8 cellular contexts compared by ENCODE assay signal in genomic region chr5:124650960-124651662, GRCh38.
DNase-seq lines count a peak whose midpoint lies in the region; ATAC-seq, FAIRE-seq and TF ChIP-seq lines count a peak whose summit lies in the region.

No MANE protein-coding gene starts in this region.

- no peak for TF ChIP-seq RAD21 in HepG2 (CRISPR knock-in tag; IDR thresholded peaks at IDR 0.05)

- no peak overlapping the region for H2BK120ac ChIP-seq in mesendoderm (ENCODE audit: low read depth, low read length)

- no peak overlapping the region for H2AFZ ChIP-seq in HepG2 (ENCODE audit: low read length)

- DNase-seq in NCI-H2171 treated with DMSO at 0.1 percent for 48 hours (lab: John Stamatoyannopoulos, UW) = peak; percentile 52
- no peak for DNase-seq in NCI-H2171 (lab: John Stamatoyannopoulos, UW)
- peak; percentile 59 for DNase-seq in brain pericyte (ENCODE audit: low read depth, low spot score)
- DNase-seq in HepG2 (ENCODE audit: low spot score) = no peak
- no peak for DNase-seq in mesendoderm
- DNase-seq in NCI-H1436 (lab: John Stamatoyannopoulos, UW) = no peak
- no peak for DNase-seq in midbrain (lab: John Stamatoyannopoulos, UW)

- H3K4me3 ChIP-seq in HepG2 (replicated peaks in 1 of 3; ENCODE audit: insufficient read depth in 1 of 3, low read depth in 2 of 3, low read length in 3 of 3) (peak overlapping the region; percentile 31 to 68 (median 66); a peak in 4 of 6 replicates), thymus (ENCODE audit: low read length) (peak overlapping the region; percentile 52), mesendoderm (ENCODE audit: low read length) (no peak overlapping the region)

- no peaks in the 10 kb centered on the region for H3K79me2 ChIP-seq in HepG2 (ENCODE audit: insufficient read depth, low read length)
- H3K79me2 ChIP-seq in mesendoderm (ENCODE audit: control insufficient read depth, insufficient read depth, low read length) = peaks cover 26% of the 10 kb centered on the region

- peak; percentile 18 for ATAC-seq in HepG2

- H2BK5ac ChIP-seq in mesendoderm (ENCODE audit: low read length) = no peak overlapping the region

- H4K8ac ChIP-seq in mesendoderm (ENCODE audit: low read depth, low read length) = no peak overlapping the region

- CTCF ChIA-PET in HepG2 (lab: Yijun Ruan, JAX; ENCODE audit: low intra/inter-chr PET ratio, low total read pairs) = no interaction called here

- H4K5ac ChIP-seq in mesendoderm (ENCODE audit: low read length) = no peak overlapping the region

- H3K56ac ChIP-seq in mesendoderm (ENCODE audit: low read length) = no peak overlapping the region

- H3K36me3 ChIP-seq in HepG2 (replicated peaks in 1 of 2; ENCODE audit: control insufficient read depth in 1 of 2, insufficient read depth in 2 of 2, low read length in 2 of 2) (no peaks in the 10 kb centered on the region), thymus (ENCODE audit: control insufficient read depth, insufficient read depth) (no peaks in the 10 kb centered on the region), mesendoderm (ENCODE audit: control insufficient read depth, insufficient read depth, low read length) (peaks cover 5% of the 10 kb centered on the region)

- H3K4ac ChIP-seq in mesendoderm (ENCODE audit: low read depth, low read length) = no peak overlapping the region

- H3K9me3 ChIP-seq in HepG2 (ENCODE audit: low read length) (no peaks in the 10 kb centered on the region), thymus (ENCODE audit: control insufficient read depth) (no peaks in the 10 kb centered on the region)

- no peak for TF ChIP-seq EP300 in HepG2 (IDR thresholded peaks at IDR 0.05; ENCODE audit: low read depth in 2 of 2, low read length in 2 of 2)
- TF ChIP-seq EP300 in HepG2 (CRISPR knock-in tag; IDR thresholded peaks at IDR 0.05; ENCODE audit: borderline replicate concordance) = no peak

- WGBS in HepG2 (ENCODE audit: low lambda C conversion rate) = 33% methylated on average over 3 of the region's 3 CpGs
- 43% methylated on average over 3 of the region's 3 CpGs for WGBS in thymus
- WGBS in mesendoderm (ENCODE audit: extremely low coverage, insufficient coverage, low lambda C conversion rate) = no CpG with 5 or more reads among the region's 3 CpGs

- no peak for FAIRE-seq in HepG2 (lab: Jason Lieb, UNC)

- H3K4me2 ChIP-seq in HepG2 (ENCODE audit: low read depth, low read length) (peak overlapping the region; percentile 98), mesendoderm (ENCODE audit: low read length) (no peak overlapping the region)

- H3K18ac ChIP-seq in mesendoderm (ENCODE audit: low read length) = no peak overlapping the region

- TF ChIP-seq POLR2A in HepG2 (IDR thresholded peaks at IDR 0.05; ENCODE audit: insufficient read depth in 1 of 2, low read depth in 2 of 2, low read length in 2 of 2) = no peak

- H3K27ac ChIP-seq in HepG2 (ENCODE audit: extremely low read length, insufficient read depth, low read length) (no peak overlapping the region), thymus (ENCODE audit: low read depth) (no peak overlapping the region), mesendoderm (ENCODE audit: low read depth, low read length) (no peak overlapping the region)

- no peak overlapping the region for H3K9ac ChIP-seq in HepG2 (ENCODE audit: insufficient read depth, low read depth, low read length)
- H3K9ac ChIP-seq in mesendoderm (ENCODE audit: low read length) = no peak overlapping the region

- BruUV-seq in HepG2 (replicated peaks; lab: Mats Ljungman, UMichigan) = no TSS peak

- H2BK15ac ChIP-seq in mesendoderm (replicated peaks; ENCODE audit: low read depth) = no peak overlapping the region

- no peak overlapping the region for H3K23ac ChIP-seq in mesendoderm (ENCODE audit: low read length)

- in situ Hi-C loops in HepG2 (cut with HindIII; ENCODE audit: extremely low pct_ligation_motif_present, low pct_unique_long_range_greater_than_20kb) = loop anchor here (25.0 kb wide), 1 partner anchor 364 kb away; no protein-coding TSS in a partner anchor

- H3K79me1 ChIP-seq in mesendoderm (ENCODE audit: low read length) = peaks cover 29% of the 10 kb centered on the region

- H3K27me3 ChIP-seq in HepG2 (ENCODE audit: control insufficient read depth in 1 of 2, insufficient read depth in 2 of 2, low read length in 2 of 2) (no peaks in the 10 kb centered on the region), thymus (ENCODE audit: control insufficient read depth, insufficient read depth) (peaks cover 49% of the 10 kb centered on the region), mesendoderm (ENCODE audit: insufficient read depth, low read length, poor library complexity) (no peaks in the 10 kb centered on the region)

- no peak overlapping the region for H2AK5ac ChIP-seq in mesendoderm (ENCODE audit: low read length)

- peaks cover 91% of the 10 kb centered on the region for H3K4me1 ChIP-seq in HepG2 (ENCODE audit: insufficient read depth, low read length)
- peaks cover 15% of the 10 kb centered on the region for H3K4me1 ChIP-seq in thymus (ENCODE audit: control insufficient read depth, insufficient read depth, low read length)
- H3K4me1 ChIP-seq in mesendoderm (ENCODE audit: control insufficient read depth, low read depth, low read length) = peaks cover 6% of the 10 kb centered on the region

- no peaks in the 10 kb centered on the region for H4K20me1 ChIP-seq in HepG2 (ENCODE audit: insufficient read depth, low read length)

- intact Hi-C loops in HepG2 (cut with micrococcal nuclease; ENCODE audit: unreplicated experiment) = loop anchor here (1.0 kb wide), 2 partner anchors 10 kb away; no protein-coding TSS in a partner anchor

- POLR2A ChIA-PET in HepG2 (lab: Yijun Ruan, JAX) = interaction anchor here (1.0 to 1.6 kb wide), 4 partner anchors 10 to 54 kb away, joined by 3 read pairs; no protein-coding TSS in a partner anchor

- TF ChIP-seq CTCF in HepG2 (CRISPR knock-in tag; IDR thresholded peaks at IDR 0.05) = no peak

TF ChIP-seq in HepG2, 621 proteins besides CTCF, POLR2A, EP300 and RAD21 (continues in another document):
- TF ChIP-seq FOXJ3 (CRISPR knock-in tag; IDR thresholded peaks at IDR 0.05; ENCODE audit: borderline replicate concordance) (0 out of 2 replicates have a peak, but pooled peaks have one; percentile 25), ZNF101 (CRISPR knock-in tag; IDR thresholded peaks at IDR 0.05; ENCODE audit: borderline replicate concordance, low read depth) (no peak), MLX (CRISPR knock-in tag; IDR thresholded peaks at IDR 0.05) (no peak), ZNF564 (CRISPR knock-in tag; IDR thresholded peaks at IDR 0.05) (no peak), ZBTB3 (CRISPR knock-in tag; IDR thresholded peaks at IDR 0.05; ENCODE audit: borderline replicate concordance, low read depth) (0 out of 2 replicates have a peak, but pooled peaks have one; percentile 23)
- TF ChIP-seq, protein P1, sequence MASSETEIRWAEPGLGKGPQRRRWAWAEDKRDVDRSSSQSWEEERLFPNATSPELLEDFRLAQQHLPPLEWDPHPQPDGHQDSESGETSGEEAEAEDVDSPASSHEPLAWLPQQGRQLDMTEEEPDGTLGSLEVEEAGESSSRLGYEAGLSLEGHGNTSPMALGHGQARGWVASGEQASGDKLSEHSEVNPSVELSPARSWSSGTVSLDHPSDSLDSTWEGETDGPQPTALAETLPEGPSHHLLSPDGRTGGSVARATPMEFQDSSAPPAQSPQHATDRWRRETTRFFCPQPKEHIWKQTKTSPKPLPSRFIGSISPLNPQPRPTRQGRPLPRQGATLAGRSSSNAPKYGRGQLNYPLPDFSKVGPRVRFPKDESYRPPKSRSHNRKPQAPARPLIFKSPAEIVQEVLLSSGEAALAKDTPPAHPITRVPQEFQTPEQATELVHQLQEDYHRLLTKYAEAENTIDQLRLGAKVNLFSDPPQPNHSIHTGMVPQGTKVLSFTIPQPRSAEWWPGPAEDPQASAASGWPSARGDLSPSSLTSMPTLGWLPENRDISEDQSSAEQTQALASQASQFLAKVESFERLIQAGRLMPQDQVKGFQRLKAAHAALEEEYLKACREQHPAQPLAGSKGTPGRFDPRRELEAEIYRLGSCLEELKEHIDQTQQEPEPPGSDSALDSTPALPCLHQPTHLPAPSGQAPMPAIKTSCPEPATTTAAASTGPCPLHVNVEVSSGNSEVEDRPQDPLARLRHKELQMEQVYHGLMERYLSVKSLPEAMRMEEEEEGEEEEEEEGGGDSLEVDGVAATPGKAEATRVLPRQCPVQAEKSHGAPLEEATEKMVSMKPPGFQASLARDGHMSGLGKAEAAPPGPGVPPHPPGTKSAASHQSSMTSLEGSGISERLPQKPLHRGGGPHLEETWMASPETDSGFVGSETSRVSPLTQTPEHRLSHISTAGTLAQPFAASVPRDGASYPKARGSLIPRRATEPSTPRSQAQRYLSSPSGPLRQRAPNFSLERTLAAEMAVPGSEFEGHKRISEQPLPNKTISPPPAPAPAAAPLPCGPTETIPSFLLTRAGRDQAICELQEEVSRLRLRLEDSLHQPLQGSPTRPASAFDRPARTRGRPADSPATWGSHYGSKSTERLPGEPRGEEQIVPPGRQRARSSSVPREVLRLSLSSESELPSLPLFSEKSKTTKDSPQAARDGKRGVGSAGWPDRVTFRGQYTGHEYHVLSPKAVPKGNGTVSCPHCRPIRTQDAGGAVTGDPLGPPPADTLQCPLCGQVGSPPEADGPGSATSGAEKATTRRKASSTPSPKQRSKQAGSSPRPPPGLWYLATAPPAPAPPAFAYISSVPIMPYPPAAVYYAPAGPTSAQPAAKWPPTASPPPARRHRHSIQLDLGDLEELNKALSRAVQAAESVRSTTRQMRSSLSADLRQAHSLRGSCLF (CRISPR knock-in tag; IDR thresholded peaks at IDR 0.05; ENCODE audit: borderline replicate concordance) = no peak

Comparison
In these comparisons a context has a peak if more than half of its experiments do, and no peak if none do; other contexts are left out.
1. DNase-seq: peak in NCI-H2171 treated with DMSO at 0.1 percent for 48 hours (single experiment) and brain pericyte (single experiment); none in NCI-H2171 (single experiment), HepG2 (single experiment), mesendoderm (single experiment), NCI-H1436 (single experiment) and midbrain (single experiment).